20 cellular contexts compared by ENCODE assay signal in genomic region chr6:24223131-24223715, GRCh38.
DNase-seq lines count a peak whose midpoint lies in the region; ATAC-seq and TF ChIP-seq lines count a peak whose summit lies in the region.
"Had no signal": no experiment of that assay in that cellular context is flagged by ENCODE, and none has a peak within 500 bp of the region (broad histone marks: within the 10 kb centered on the region; RNA-seq: fewer than 3 reads in every experiment).

No MANE protein-coding gene starts in this region.

- H3K4me3 ChIP-seq in sigmoid colon, result no peak overlapping the region
- H3K4me3 ChIP-seq: HAP-1 had no signal

- no peaks in the 10 kb centered on the region for H3K4me1 Mint-ChIP-seq in activated T-cell treated with anti-CD3 and anti-CD28 coated beads, Interleukin-2, amount 50 U/mL, for 72 hours (ENCODE audit: low read depth)
- no peaks in the 10 kb centered on the region for H3K4me1 Mint-ChIP-seq in activated T-cell treated with anti-CD3 and anti-CD28 coated beads, Interleukin-2, amount 50 U/mL, for 24 hours (ENCODE audit: low read depth)
- H3K4me1 Mint-ChIP-seq in chondrocyte (ENCODE audit: low read depth), result peaks cover 9% of the 10 kb centered on the region

- peak overlapping the region; percentile 31 for H3K27ac Mint-ChIP-seq in activated T-cell treated with anti-CD3 and anti-CD28 coated beads, Interleukin-2, amount 50 U/mL, for 72 hours
- H3K27ac Mint-ChIP-seq in activated T-cell treated with anti-CD3 and anti-CD28 coated beads, Interleukin-2, amount 50 U/mL, for 24 hours, result no peak overlapping the region
- H3K27ac Mint-ChIP-seq in chondrocyte (ENCODE audit: unreplicated experiment), result peak overlapping the region; percentile 61

- H3K36me3 Mint-ChIP-seq in activated T-cell treated with anti-CD3 and anti-CD28 coated beads, Interleukin-2, amount 50 U/mL, for 72 hours (ENCODE audit: insufficient read depth in 2 of 2), result no peaks in the 10 kb centered on the region
- H3K36me3 Mint-ChIP-seq in activated T-cell treated with anti-CD3 and anti-CD28 coated beads, Interleukin-2, amount 50 U/mL, for 24 hours (ENCODE audit: low read depth), result no peaks in the 10 kb centered on the region
- H3K36me3 Mint-ChIP-seq in chondrocyte (ENCODE audit: low read depth), result peaks cover 2% of the 10 kb centered on the region

- no peak for TF ChIP-seq EP300 in sigmoid colon (IDR thresholded peaks at IDR 0.05)

- no peaks in the 10 kb centered on the region for H3K9me3 Mint-ChIP-seq in activated T-cell treated with anti-CD3 and anti-CD28 coated beads, Interleukin-2, amount 50 U/mL, for 72 hours
- H3K9me3 Mint-ChIP-seq in activated T-cell treated with anti-CD3 and anti-CD28 coated beads, Interleukin-2, amount 50 U/mL, for 24 hours, result no peaks in the 10 kb centered on the region
- no peaks in the 10 kb centered on the region for H3K9me3 Mint-ChIP-seq in chondrocyte (ENCODE audit: low read depth)
- H3K9me3 Mint-ChIP-seq: activated T-cell treated with anti-CD3 and anti-CD28 coated beads, Interleukin-2, amount 50 U/mL, for 4 hours had no signal

- H3K4me1 ChIP-seq in sigmoid colon, result no peaks in the 10 kb centered on the region
- H3K4me1 ChIP-seq: HAP-1 had no signal

- TF ChIP-seq CTCF in chondrocyte (IDR thresholded peaks at IDR 0.05), result no peak
- no peak for TF ChIP-seq CTCF in sigmoid colon (IDR thresholded peaks at IDR 0.05)

- peaks cover 40% of the 10 kb centered on the region for H3K27me3 Mint-ChIP-seq in activated T-cell treated with anti-CD3 and anti-CD28 coated beads, Interleukin-2, amount 50 U/mL, for 72 hours (ENCODE audit: low read depth)
- H3K27me3 Mint-ChIP-seq in activated T-cell treated with anti-CD3 and anti-CD28 coated beads, Interleukin-2, amount 50 U/mL, for 24 hours, result peaks cover 40% of the 10 kb centered on the region
- no peaks in the 10 kb centered on the region for H3K27me3 Mint-ChIP-seq in chondrocyte (ENCODE audit: low read depth)

- H3K9me3 ChIP-seq in sigmoid colon, result no peaks in the 10 kb centered on the region
- H3K9me3 ChIP-seq: HAP-1 had no signal

- no peak for TF ChIP-seq POLR2A in sigmoid colon (IDR thresholded peaks at IDR 0.05)

- WGBS in sigmoid colon, 2 donors, result 62 to 67% methylated on average over 6 of the region's 6 CpGs

- no peak overlapping the region for H3K27ac ChIP-seq in sigmoid colon

- intact Hi-C loops in sigmoid colon (cut with DNase I), result no loop called here

- peak in 1 of 2 donors; percentile 52 for ATAC-seq in activated T-cell treated with anti-CD3 and anti-CD28 coated beads, Interleukin-2, amount 50 U/mL, for 72 hours (replicated peaks in 1 of 2)
- ATAC-seq in HG03342 (IDR thresholded peaks at IDR 0.05; ENCODE audit: unreplicated experiment) (no peak), HG02588 (IDR thresholded peaks at IDR 0.05; ENCODE audit: unreplicated experiment) (no peak), HG03045 (IDR thresholded peaks at IDR 0.05; ENCODE audit: unreplicated experiment) (no peak)
- ATAC-seq: activated T-cell treated with anti-CD3 and anti-CD28 coated beads, Interleukin-2, amount 50 U/mL, for 4 hours; Right ventricle myocardium inferior had no signal

- H3K27me3 ChIP-seq in sigmoid colon, result peaks cover 0 to 4% (median 0%) of the 10 kb centered on the region in 3 donors

- H3K4me3 Mint-ChIP-seq in activated T-cell treated with anti-CD3 and anti-CD28 coated beads, Interleukin-2, amount 50 U/mL, for 72 hours, result no peak overlapping the region
- H3K4me3 Mint-ChIP-seq in activated T-cell treated with anti-CD3 and anti-CD28 coated beads, Interleukin-2, amount 50 U/mL, for 24 hours, result no peak overlapping the region
- H3K4me3 Mint-ChIP-seq in chondrocyte (ENCODE audit: unreplicated experiment), result no peak overlapping the region
- H3K4me3 Mint-ChIP-seq: activated T-cell treated with anti-CD3 and anti-CD28 coated beads, Interleukin-2, amount 50 U/mL, for 4 hours had no signal

- no peak for DNase-seq in activated T-cell treated with anti-CD3 and anti-CD28 coated beads, Interleukin-2, amount 50 U/mL, for 72 hours
- DNase-seq in activated T-cell treated with anti-CD3 and anti-CD28 coated beads, Interleukin-2, amount 50 U/mL, for 24 hours, result no peak
- DNase-seq in NCI-H526 (lab: John Stamatoyannopoulos, UW) (peak; percentile 66 to 71), chondrocyte (ENCODE audit: low spot score) (no peak), sigmoid colon (no peak)
- DNase-seq: ACHN; activated CD4-positive, alpha-beta T cell treated with anti-CD3 and anti-CD28 coated beads for 1 hour; activated naive CD4-positive, alpha-beta T cell treated with Interleukin-2 at 50 U/mL for 16 hours; activated T-cell treated with anti-CD3 and anti-CD28 coated beads, Interleukin-2, amount 50 U/mL, for 4 hours; C1 segment of cervical spinal cord; mesendoderm; NCI-H1092 treated with DMSO at 0.1 percent for 48 hours; NCI-H510A treated with DMSO at 0.1 percent for 48 hours; occipital lobe; trophoblast cell had no signal

- no peaks in the 10 kb centered on the region for H3K36me3 ChIP-seq in sigmoid colon
- H3K36me3 ChIP-seq: HAP-1 had no signal

Comparison
In these comparisons a context has a peak if more than half of its experiments do, and no peak if none do; other contexts are left out.
1. DNase-seq: peak in NCI-H526 (2 of 2); none in activated T-cell treated with anti-CD3 and anti-CD28 coated beads, Interleukin-2, amount 50 U/mL, for 72 hours (0 of 2), activated T-cell treated with anti-CD3 and anti-CD28 coated beads, Interleukin-2, amount 50 U/mL, for 24 hours (single experiment), chondrocyte (single experiment) and sigmoid colon (single experiment).